ENCODE assay signal across 35 cellular contexts in the genomic region with DNA sequence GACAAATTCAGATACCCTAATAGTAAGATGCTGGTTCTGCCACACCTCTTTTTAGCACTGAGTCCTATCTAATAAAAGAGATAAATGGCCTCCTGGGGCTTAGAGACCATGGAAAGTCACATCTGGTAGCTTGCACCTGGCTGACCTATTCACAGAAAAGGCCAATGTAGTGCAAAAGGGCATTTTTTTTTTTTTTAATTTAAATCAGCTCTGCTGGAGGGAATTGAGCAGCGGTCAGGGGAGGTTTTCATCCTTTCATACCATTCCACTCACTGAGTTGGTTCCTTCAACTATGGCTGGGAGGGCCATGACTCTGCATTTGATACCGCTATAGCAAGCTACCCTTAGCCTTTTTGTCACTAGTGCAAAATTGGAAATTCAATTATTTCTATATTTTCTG. TPM values are rescaled to one million over a fixed set of nuclear protein-coding genes. Genes with fewer than 3 reads are reported as not detected.
"Had no signal": no experiment of that assay in that cellular context is flagged by ENCODE, and none has a peak within 500 bp of the region (broad histone marks: within the 10 kb centered on the region; RNA-seq: fewer than 3 reads in every experiment).

No MANE protein-coding gene starts in this region.

- H3K4me1 Mint-ChIP-seq: activated B cell treated with CpG ODN at 0.5 μM for 24 hours; activated CD4-positive, alpha-beta memory T cell treated with anti-CD3 and anti-CD28 coated beads, Interleukin-2, amount 10 ng/mL, durations not matched to agents 7 days and 5 days; activated CD8-positive, alpha-beta memory T cell treated with anti-CD3 and anti-CD28 coated beads, Interleukin-2, amount 10 ng/mL, durations not matched to agents 7 days and 5 days; activated naive CD8-positive, alpha-beta T cell treated with anti-CD3 and anti-CD28 coated beads for 36 hours; central memory CD8-positive, alpha-beta T cell had no signal

- H3K36me3 Mint-ChIP-seq: activated CD8-positive, alpha-beta memory T cell treated with anti-CD3 and anti-CD28 coated beads, Interleukin-2, amount 10 ng/mL, durations not matched to agents 7 days and 5 days; activated naive CD8-positive, alpha-beta T cell treated with anti-CD3 and anti-CD28 coated beads for 36 hours had no signal

- H3K27me3 ChIP-seq: ascending aorta, cardiac muscle cell, MG63, SJCRH30 had no signal

- H3K4me3 Mint-ChIP-seq: activated B cell treated with CpG ODN at 0.5 μM for 24 hours; activated CD4-positive, alpha-beta memory T cell treated with anti-CD3 and anti-CD28 coated beads, Interleukin-2, amount 10 ng/mL, durations not matched to agents 7 days and 5 days; activated CD8-positive, alpha-beta memory T cell treated with anti-CD3 and anti-CD28 coated beads, Interleukin-2, amount 10 ng/mL, durations not matched to agents 7 days and 5 days; activated naive CD8-positive, alpha-beta T cell treated with anti-CD3 and anti-CD28 coated beads for 36 hours; central memory CD8-positive, alpha-beta T cell; T-helper 1 cell treated with Interleukin-12 subunit alpha and Interleukin-12 subunit beta and Interleukin-4 antibody, amounts not matched to agents 30 μg/mL and 1 μg/mL, for 36 hours; T-helper 2 cell treated with Interferon-gamma antibody and Interleukin-4, amounts not matched to agents 5 μg/mL and 100 μg/mL, for 36 hours had no signal

- H3K27ac ChIP-seq: ascending aorta, cardiac muscle cell, SJCRH30, SK-N-MC had no signal

- H3K9me3 Mint-ChIP-seq: activated B cell treated with CpG ODN at 0.5 μM for 24 hours; activated CD4-positive, alpha-beta memory T cell treated with anti-CD3 and anti-CD28 coated beads, Interleukin-2, amount 10 ng/mL, durations not matched to agents 7 days and 5 days; T-helper 1 cell treated with Interleukin-12 subunit alpha and Interleukin-12 subunit beta and Interleukin-4 antibody, amounts not matched to agents 30 μg/mL and 1 μg/mL, for 36 hours; T-helper 2 cell treated with Interferon-gamma antibody and Interleukin-4, amounts not matched to agents 5 μg/mL and 100 μg/mL, for 36 hours had no signal

- H3K27me3 Mint-ChIP-seq: activated B cell treated with CpG ODN at 0.5 μM for 24 hours; activated CD4-positive, alpha-beta memory T cell treated with anti-CD3 and anti-CD28 coated beads, Interleukin-2, amount 10 ng/mL, durations not matched to agents 7 days and 5 days; activated CD8-positive, alpha-beta memory T cell treated with anti-CD3 and anti-CD28 coated beads, Interleukin-2, amount 10 ng/mL, durations not matched to agents 7 days and 5 days; central memory CD8-positive, alpha-beta T cell had no signal

- H3K27ac Mint-ChIP-seq: activated B cell treated with CpG ODN at 0.5 μM for 24 hours; activated CD4-positive, alpha-beta memory T cell treated with anti-CD3 and anti-CD28 coated beads, Interleukin-2, amount 10 ng/mL, durations not matched to agents 7 days and 5 days; activated CD8-positive, alpha-beta memory T cell treated with anti-CD3 and anti-CD28 coated beads, Interleukin-2, amount 10 ng/mL, durations not matched to agents 7 days and 5 days; activated naive CD8-positive, alpha-beta T cell treated with anti-CD3 and anti-CD28 coated beads for 36 hours; T-helper 1 cell treated with Interleukin-12 subunit alpha and Interleukin-12 subunit beta and Interleukin-4 antibody, amounts not matched to agents 30 μg/mL and 1 μg/mL, for 36 hours; T-helper 2 cell treated with Interferon-gamma antibody and Interleukin-4, amounts not matched to agents 5 μg/mL and 100 μg/mL, for 36 hours had no signal

- H3K4me3 ChIP-seq: ascending aorta, cardiac muscle cell, MG63, SJCRH30, SK-N-MC had no signal

- DNase-seq: activated B cell treated with CpG ODN at 0.5 μM for 24 hours; activated CD4-positive, alpha-beta memory T cell treated with anti-CD3 and anti-CD28 coated beads, Interleukin-2, amount 10 ng/mL, durations not matched to agents 7 days and 5 days; activated CD4-positive, alpha-beta T cell treated with anti-CD3 and anti-CD28 coated beads for 1 hour; activated CD4-positive, alpha-beta T cell treated with anti-CD3 and anti-CD28 coated beads for 48 hours; activated CD8-positive, alpha-beta memory T cell treated with anti-CD3 and anti-CD28 coated beads for 24 hours; activated CD8-positive, alpha-beta memory T cell treated with anti-CD3 and anti-CD28 coated beads, Interleukin-2, amount 10 ng/mL, durations not matched to agents 7 days and 5 days; activated CD8-positive, alpha-beta memory T cell treated with anti-CD3 and anti-CD28 coated beads, Interleukin-2, amount 50 U/mL, for 48 hours; activated effector memory CD4-positive, alpha-beta T cell treated with Interleukin-2 at 50 U/mL for 16 hours; activated naive CD4-positive, alpha-beta T cell; activated naive CD4-positive, alpha-beta T cell treated with anti-CD3 and anti-CD28 coated beads, Interleukin-2, amount 50 U/mL, for 16 hours; activated naive CD8-positive, alpha-beta T cell treated with anti-CD3 and anti-CD28 coated beads for 36 hours; activated T-cell treated with anti-CD3 and anti-CD28 coated beads, Interleukin-2, amount 50 U/mL, for 48 hours; amygdala; Kasumi-1; KG1; MG63; MV-4-11; NCI-H1092 treated with DMSO at 0.1 percent for 48 hours; NCI-H1417; NCI-H1694; NCI-H1930; NCI-H2081 treated with DMSO at 0.1 percent for 48 hours; NCI-H226; NCI-H524 treated with DMSO at 0.1 percent for 48 hours; SHP77; SJCRH30 had no signal

- H3K4me1 ChIP-seq: ascending aorta, SJCRH30 had no signal

- H3K9me3 ChIP-seq: ascending aorta, MG63, SJCRH30 had no signal

- H3K36me3 ChIP-seq: ascending aorta, cardiac muscle cell, MG63, SJCRH30 had no signal

- ATAC-seq: activated CD8-positive, alpha-beta memory T cell treated with anti-CD3 and anti-CD28 coated beads, Interleukin-2, amount 10 ng/mL, durations not matched to agents 7 days and 5 days; Panc1 had no signal

RNA-seq across cellular contexts. Expression of a gene that starts 20.1 kb away (rescaled TPM):
- total RNA-seq: activated B cell treated with CpG ODN at 0.5 μM for 24 hours; activated CD4-positive, alpha-beta memory T cell treated with anti-CD3 and anti-CD28 coated beads, Interleukin-2, amount 10 ng/mL, durations not matched to agents 7 days and 5 days; activated CD8-positive, alpha-beta memory T cell treated with anti-CD3 and anti-CD28 coated beads, Interleukin-2, amount 10 ng/mL, durations not matched to agents 7 days and 5 days; activated naive CD8-positive, alpha-beta T cell treated with anti-CD3 and anti-CD28 coated beads for 36 hours; ascending aorta; NCI-H460; RPMI7951 had no signal
